ENCODE assay signal across 1 cellular context in the genomic region with DNA sequence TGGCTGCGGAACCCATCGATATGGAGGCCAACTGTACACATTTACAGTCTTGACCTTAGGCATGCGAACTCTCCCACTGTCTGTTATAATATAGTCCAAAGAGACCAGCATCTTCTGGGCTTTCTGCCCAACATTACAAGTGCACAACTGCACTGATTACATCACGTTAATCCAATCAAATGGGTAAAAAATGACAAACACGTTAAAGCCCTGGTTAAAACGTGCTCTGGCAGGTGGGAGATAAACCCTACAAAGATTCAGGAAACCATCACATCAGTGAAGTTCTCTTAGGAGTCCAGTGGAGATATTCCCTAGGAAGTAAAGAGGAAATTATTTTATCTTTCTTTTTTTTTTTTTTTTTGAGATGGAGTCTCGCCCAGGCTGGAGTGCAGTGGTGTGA.
TF ChIP-seq lines count a peak whose summit lies in the region.

No MANE protein-coding gene starts in this region.

TF ChIP-seq in HEK293, 187 proteins besides CTCF, POLR2A, EP300 and RAD21 (continued from another document):
- TF ChIP-seq, protein P1, sequence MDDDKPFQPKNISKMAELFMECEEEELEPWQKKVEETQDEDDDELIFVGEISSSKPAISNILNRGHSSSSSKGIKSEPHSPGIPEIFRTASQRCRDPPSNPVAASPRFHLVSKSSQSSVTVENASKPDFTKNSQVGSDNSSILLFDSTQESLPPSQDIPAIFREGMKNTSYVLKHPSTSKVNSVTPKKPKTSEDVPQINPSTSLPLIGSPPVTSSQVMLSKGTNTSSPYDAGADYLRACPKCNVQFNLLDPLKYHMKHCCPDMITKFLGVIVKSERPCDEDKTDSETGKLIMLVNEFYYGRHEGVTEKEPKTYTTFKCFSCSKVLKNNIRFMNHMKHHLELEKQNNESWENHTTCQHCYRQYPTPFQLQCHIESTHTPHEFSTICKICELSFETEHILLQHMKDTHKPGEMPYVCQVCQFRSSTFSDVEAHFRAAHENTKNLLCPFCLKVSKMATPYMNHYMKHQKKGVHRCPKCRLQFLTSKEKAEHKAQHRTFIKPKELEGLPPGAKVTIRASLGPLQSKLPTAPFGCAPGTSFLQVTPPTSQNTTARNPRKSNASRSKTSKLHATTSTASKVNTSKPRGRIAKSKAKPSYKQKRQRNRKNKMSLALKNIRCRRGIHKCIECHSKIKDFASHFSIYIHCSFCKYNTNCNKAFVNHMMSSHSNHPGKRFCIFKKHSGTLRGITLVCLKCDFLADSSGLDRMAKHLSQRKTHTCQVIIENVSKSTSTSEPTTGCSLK (tag by site-specific recombination; IDR thresholded peaks at IDR 0.05): no peak
- TF ChIP-seq ZNF24 (tag by site-specific recombination; IDR thresholded peaks at IDR 0.05) (no peak), ZNF610 (tag by site-specific recombination; IDR thresholded peaks at IDR 0.05; ENCODE audit: borderline replicate concordance) (no peak), GLIS1 (tag by site-specific recombination; IDR thresholded peaks at IDR 0.05) (no peak), ZNF394 (tag by site-specific recombination; IDR thresholded peaks at IDR 0.05; ENCODE audit: borderline replicate concordance) (no peak), ZNF112 (tag by site-specific recombination; IDR thresholded peaks at IDR 0.05) (no peak), ZNF555 (tag by site-specific recombination; conservative IDR thresholded peaks at IDR 0.05) (no peak), ZNF366 (tag by site-specific recombination; conservative IDR thresholded peaks at IDR 0.05) (peak; percentile 22; the same call in 1 of the 2 replicates), ZNF600 (tag by site-specific recombination; IDR thresholded peaks at IDR 0.05) (0 out of 2 replicates have a peak, but pooled peaks have one; percentile 12), ZNF510 (tag by site-specific recombination; IDR thresholded peaks at IDR 0.05; ENCODE audit: insufficient replicate concordance) (no peak), KLF1 (tag by site-specific recombination; IDR thresholded peaks at IDR 0.05) (no peak), ZBTB1 (tag by site-specific recombination; IDR thresholded peaks at IDR 0.05) (no peak), KLF8 (tag by site-specific recombination; IDR thresholded peaks at IDR 0.05) (no peak), ZBTB48 (tag by site-specific recombination; IDR thresholded peaks at IDR 0.05) (no peak)
- TF ChIP-seq, protein P2, sequence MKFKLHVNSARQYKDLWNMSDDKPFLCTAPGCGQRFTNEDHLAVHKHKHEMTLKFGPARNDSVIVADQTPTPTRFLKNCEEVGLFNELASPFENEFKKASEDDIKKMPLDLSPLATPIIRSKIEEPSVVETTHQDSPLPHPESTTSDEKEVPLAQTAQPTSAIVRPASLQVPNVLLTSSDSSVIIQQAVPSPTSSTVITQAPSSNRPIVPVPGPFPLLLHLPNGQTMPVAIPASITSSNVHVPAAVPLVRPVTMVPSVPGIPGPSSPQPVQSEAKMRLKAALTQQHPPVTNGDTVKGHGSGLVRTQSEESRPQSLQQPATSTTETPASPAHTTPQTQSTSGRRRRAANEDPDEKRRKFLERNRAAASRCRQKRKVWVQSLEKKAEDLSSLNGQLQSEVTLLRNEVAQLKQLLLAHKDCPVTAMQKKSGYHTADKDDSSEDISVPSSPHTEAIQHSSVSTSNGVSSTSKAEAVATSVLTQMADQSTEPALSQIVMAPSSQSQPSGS (tag by site-specific recombination; IDR thresholded peaks at IDR 0.05; ENCODE audit: low read depth): peak; percentile 40; the same call in 1 of the 2 replicates
- TF ChIP-seq, protein P3, sequence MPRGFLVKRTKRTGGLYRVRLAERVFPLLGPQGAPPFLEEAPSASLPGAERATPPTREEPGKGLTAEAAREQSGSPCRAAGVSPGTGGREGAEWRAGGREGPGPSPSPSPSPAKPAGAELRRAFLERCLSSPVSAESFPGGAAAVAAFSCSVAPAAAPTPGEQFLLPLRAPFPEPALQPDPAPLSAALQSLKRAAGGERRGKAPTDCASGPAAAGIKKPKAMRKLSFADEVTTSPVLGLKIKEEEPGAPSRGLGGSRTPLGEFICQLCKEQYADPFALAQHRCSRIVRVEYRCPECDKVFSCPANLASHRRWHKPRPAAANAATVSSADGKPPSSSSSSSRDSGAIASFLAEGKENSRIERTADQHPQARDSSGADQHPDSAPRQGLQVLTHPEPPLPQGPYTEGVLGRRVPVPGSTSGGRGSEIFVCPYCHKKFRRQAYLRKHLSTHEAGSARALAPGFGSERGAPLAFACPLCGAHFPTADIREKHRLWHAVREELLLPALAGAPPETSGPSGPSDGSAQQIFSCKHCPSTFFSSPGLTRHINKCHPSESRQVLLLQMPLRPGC (tag by site-specific recombination; IDR thresholded peaks at IDR 0.05): no peak
